Comparison of ENCODE assay signal across 9 cellular contexts in genomic region chr4:87009095-87009648, GRCh38.
DNase-seq lines count a peak whose midpoint lies in the region; ATAC-seq and TF ChIP-seq lines count a peak whose summit lies in the region.
"Had no signal": no experiment of that assay in that cellular context is flagged by ENCODE, and none has a peak within 500 bp of the region (broad histone marks: within the 10 kb centered on the region; RNA-seq: fewer than 3 reads in every experiment).

No MANE protein-coding gene starts in this region.

- H3K4me3 ChIP-seq in BLaER1 (peak overlapping the region; percentile 90), KMS-11 (IDR thresholded peaks at IDR 0.05; ENCODE audit: insufficient read depth, low read depth, low read length) (no peak overlapping the region), muscle layer of duodenum (ENCODE audit: low read depth in 1 of 2, low read length in 2 of 2) (peak overlapping the region; percentile 13 to 92)

- H3K4me3 Mint-ChIP-seq in MCF 10A (ENCODE audit: unreplicated experiment): peak overlapping the region; percentile 48

- TF ChIP-seq CTCF in KMS-11 (conservative IDR thresholded peaks at IDR 0.05; ENCODE audit: low read depth, low read length) (no peak), MCF 10A (IDR thresholded peaks at IDR 0.05; ENCODE audit: unreplicated experiment) (no peak)

- H3K4me1 ChIP-seq in BLaER1 (peaks cover 71% of the 10 kb centered on the region), KMS-11 (ENCODE audit: low read depth, poor library complexity, severe bottlenecking) (peaks cover 70% of the 10 kb centered on the region), muscle layer of duodenum (ENCODE audit: control insufficient read depth in 1 of 2, insufficient read depth in 2 of 2, low read length in 2 of 2) (peaks cover 19 to 43% of the 10 kb centered on the region in 2 donors)

- no peaks in the 10 kb centered on the region for H3K27me3 Mint-ChIP-seq in MCF 10A (ENCODE audit: insufficient read depth, unreplicated experiment)

- no peak overlapping the region for H2AFZ ChIP-seq in KMS-11 (ENCODE audit: low read depth)

- peak overlapping the region; percentile 93 for H3K4me2 ChIP-seq in BLaER1
- H3K4me2 ChIP-seq in KMS-11: peak overlapping the region; percentile 78

- no peaks in the 10 kb centered on the region for H3K9me3 ChIP-seq in BLaER1
- H3K9me3 ChIP-seq in muscle layer of duodenum (ENCODE audit: control insufficient read depth in 1 of 2, low read length in 2 of 2): no peaks in the 10 kb centered on the region

- peaks cover 32% of the 10 kb centered on the region for H3K4me1 Mint-ChIP-seq in MCF 10A (ENCODE audit: insufficient read depth, unreplicated experiment)

- intact Hi-C loops in MCF 10A (cut with micrococcal nuclease): loop anchor here (5.0 to 10.0 kb wide), 2 partner anchors 113 to 226 kb away; no protein-coding TSS in a partner anchor

- POLR2A ChIA-PET in MCF 10A (lab: Yijun Ruan, JAX): interaction anchor here (0.9 to 9.7 kb wide), 15 partner anchors 9 to 382 kb away, joined by 3 to 256 read pairs (median 9); partner anchors contain the start of genes AFF1 and HSD17B11

- H3K9ac ChIP-seq in BLaER1 (peak overlapping the region; percentile 96), KMS-11 (peak overlapping the region; percentile 74; the same call in 1 of the 2 replicates)

- H3K36me3 Mint-ChIP-seq in MCF 10A (ENCODE audit: insufficient read depth, unreplicated experiment): peaks cover 11% of the 10 kb centered on the region

- CTCF ChIA-PET in MCF 10A (lab: Yijun Ruan, JAX): interaction anchor here (0.5 to 2.8 kb wide), 5 partner anchors 34 to 113 kb away, joined by 3 to 17 read pairs (median 4); partner anchors contain the start of gene AFF1

- ATAC-seq in HG03280 (IDR thresholded peaks at IDR 0.05; ENCODE audit: unreplicated experiment): no peak
- ATAC-seq in GM18498 (IDR thresholded peaks at IDR 0.05; ENCODE audit: unreplicated experiment): no peak

- H4K20me1 ChIP-seq in BLaER1 (peaks cover 76% of the 10 kb centered on the region), KMS-11 (ENCODE audit: insufficient read depth) (peaks cover 22% of the 10 kb centered on the region)

- H3K27ac Mint-ChIP-seq in MCF 10A (ENCODE audit: low read depth, unreplicated experiment): peak overlapping the region; percentile 46

- H3K79me2 ChIP-seq in KMS-11 (ENCODE audit: insufficient read depth, low read depth): peaks cover 80% of the 10 kb centered on the region

- H3K27me3 ChIP-seq in BLaER1 (no peaks in the 10 kb centered on the region), KMS-11 (ENCODE audit: insufficient read depth, low read depth) (no peaks in the 10 kb centered on the region), muscle layer of duodenum (ENCODE audit: low read depth, low read length) (no peaks in the 10 kb centered on the region)

- DNase-seq in MCF 10A (ENCODE audit: unreplicated experiment): no peak
- DNase-seq in central memory CD4-positive, alpha-beta T cell: no peak
- no peak for DNase-seq in activated gamma-delta T cell (lab: John Stamatoyannopoulos, UW)
- DNase-seq: NCI-H1694 treated with DMSO at 0.1 percent for 48 hours had no signal

- H3K36me3 ChIP-seq in BLaER1: no peaks in the 10 kb centered on the region
- no peaks in the 10 kb centered on the region for H3K36me3 ChIP-seq in KMS-11 (ENCODE audit: insufficient read depth)
- H3K36me3 ChIP-seq in muscle layer of duodenum (ENCODE audit: control insufficient read depth in 1 of 2, insufficient read depth in 2 of 2, low read length in 2 of 2): peaks cover 0 to 4% of the 10 kb centered on the region in 2 donors

- H3K27ac ChIP-seq in BLaER1 (peak overlapping the region; percentile 3), KMS-11 (peak overlapping the region; percentile 90; the same call in 1 of the 2 replicates), muscle layer of duodenum (ENCODE audit: low read length) (peak overlapping the region; percentile 2)

- H3K9me3 Mint-ChIP-seq in MCF 10A (ENCODE audit: unreplicated experiment): no peaks in the 10 kb centered on the region

- no TSS peak for BruUV-seq in MCF 10A (replicated peaks; lab: Mats Ljungman, UMichigan)

Comparison
In these comparisons a context has a peak if more than half of its experiments do, and no peak if none do; other contexts are left out.
1. H3K27ac ChIP-seq: peak in every context shown above with its lines; median percentile 90 in KMS-11; 3 in BLaER1; 2 in muscle layer of duodenum.